In genomic region chr4:128061566-128062536, GRCh38 we compare ENCODE assay signal across 1 cellular context.
TF ChIP-seq lines count a peak whose summit lies in the region.

No MANE protein-coding gene starts in this region.

TF ChIP-seq in HepG2, 621 proteins besides CTCF, POLR2A, EP300 and RAD21 (continued from another document and continues in another):
- TF ChIP-seq ZSCAN9 (CRISPR knock-in tag; IDR thresholded peaks at IDR 0.05; ENCODE audit: borderline replicate concordance) (no peak), ZMYM4 (CRISPR knock-in tag; IDR thresholded peaks at IDR 0.05) (peak; percentile 67; the same call in 1 of the 2 replicates), HIVEP1 (CRISPR knock-in tag; IDR thresholded peaks at IDR 0.05) (0 out of 2 replicates have a peak, but pooled peaks have one; percentile 48), KLF6 (CRISPR knock-in tag; IDR thresholded peaks at IDR 0.05) (no peak), SALL1 (CRISPR knock-in tag; IDR thresholded peaks at IDR 0.05) (peak; percentile 38; the same call in 1 of the 2 replicates), TBX2 (CRISPR knock-in tag; IDR thresholded peaks at IDR 0.05; ENCODE audit: borderline replicate concordance) (peak; percentile 30; the same call in 1 of the 2 replicates), ZNF709 (CRISPR knock-in tag; IDR thresholded peaks at IDR 0.05) (peak; percentile 36), ZNF441 (CRISPR knock-in tag; IDR thresholded peaks at IDR 0.05; ENCODE audit: borderline replicate concordance) (peak; percentile 19; the same call in 1 of the 2 replicates), MTERF4 (CRISPR knock-in tag; IDR thresholded peaks at IDR 0.05) (0 out of 2 replicates have a peak, but pooled peaks have one; percentile 32), MED8 (CRISPR knock-in tag; IDR thresholded peaks at IDR 0.05; ENCODE audit: insufficient replicate concordance) (peak; percentile 16), ELF4 (CRISPR knock-in tag; IDR thresholded peaks at IDR 0.05; ENCODE audit: borderline replicate concordance) (no peak), MAX (IDR thresholded peaks at IDR 0.05) (peak; percentile 49; the same call in 1 of the 2 replicates), ZNF136 (CRISPR knock-in tag; IDR thresholded peaks at IDR 0.05; ENCODE audit: low read depth) (no peak), ZNF780A (CRISPR knock-in tag; IDR thresholded peaks at IDR 0.05) (no peak), ATRX (CRISPR knock-in tag; IDR thresholded peaks at IDR 0.05; ENCODE audit: borderline replicate concordance) (no peak), RAD51 (IDR thresholded peaks at IDR 0.05; ENCODE audit: borderline replicate concordance) (no peak), ZFP91 (CRISPR knock-in tag; IDR thresholded peaks at IDR 0.05; ENCODE audit: borderline replicate concordance) (0 out of 2 replicates have a peak, but pooled peaks have one; percentile 44), AHR (CRISPR knock-in tag; IDR thresholded peaks at IDR 0.05) (0 out of 2 replicates have a peak, but pooled peaks have one; percentile 40), ZNF567 (CRISPR knock-in tag; IDR thresholded peaks at IDR 0.05; ENCODE audit: borderline replicate concordance) (0 out of 2 replicates have a peak, but pooled peaks have one; percentile 12), ZEB1 (IDR thresholded peaks at IDR 0.05; ENCODE audit: insufficient replicate concordance, low read depth) (peak; percentile 49), GABPA (IDR thresholded peaks at IDR 0.05; ENCODE audit: low read depth, low read length) (peak; percentile 5; the same call in 1 of the 2 replicates), GABPA (CRISPR knock-in tag; IDR thresholded peaks at IDR 0.05; ENCODE audit: low read depth) (no peak), NFE2L1 (CRISPR knock-in tag; IDR thresholded peaks at IDR 0.05; ENCODE audit: borderline replicate concordance) (no peak), MYC (CRISPR knock-in tag; IDR thresholded peaks at IDR 0.05; ENCODE audit: borderline replicate concordance) (peak; percentile 56; the same call in 1 of the 2 replicates), NFE2 (CRISPR knock-in tag; IDR thresholded peaks at IDR 0.05) (no peak), ARID3A (IDR thresholded peaks at IDR 0.05; ENCODE audit: low read depth, low read length) (no peak), ZNF230 (CRISPR knock-in tag; IDR thresholded peaks at IDR 0.05) (no peak), ZNF274 (CRISPR knock-in tag; IDR thresholded peaks at IDR 0.05) (peak; percentile 26; the same call in 1 of the 2 replicates), KMT2A (CRISPR knock-in tag; IDR thresholded peaks at IDR 0.05) (peak; percentile 75; the same call in 1 of the 2 replicates), NFATC3 (CRISPR knock-in tag; IDR thresholded peaks at IDR 0.05) (no peak), ZNF501 (CRISPR knock-in tag; IDR thresholded peaks at IDR 0.05) (peak; percentile 70; the same call in 1 of the 2 replicates), ZBTB38 (CRISPR knock-in tag; IDR thresholded peaks at IDR 0.05) (0 out of 2 replicates have a peak, but pooled peaks have one; percentile 31), GABPB1 (CRISPR knock-in tag; IDR thresholded peaks at IDR 0.05) (peak; percentile 61; the same call in 1 of the 2 replicates), HDAC1 (CRISPR knock-in tag; IDR thresholded peaks at IDR 0.05) (peak; percentile 74), ZC3H13 (CRISPR knock-in tag; IDR thresholded peaks at IDR 0.05) (no peak), MAZ (IDR thresholded peaks at IDR 0.05; ENCODE audit: borderline replicate concordance, low read depth, low read length) (no peak), MAZ (CRISPR knock-in tag; IDR thresholded peaks at IDR 0.05; ENCODE audit: low read depth) (no peak), ASH2L (IDR thresholded peaks at IDR 0.05; ENCODE audit: insufficient read length, low read depth, low read length) (peak; percentile 56), RXRA (CRISPR knock-in tag; IDR thresholded peaks at IDR 0.05) (0 out of 2 replicates have a peak, but pooled peaks have one; percentile 14)
- TF ChIP-seq, protein P1, sequence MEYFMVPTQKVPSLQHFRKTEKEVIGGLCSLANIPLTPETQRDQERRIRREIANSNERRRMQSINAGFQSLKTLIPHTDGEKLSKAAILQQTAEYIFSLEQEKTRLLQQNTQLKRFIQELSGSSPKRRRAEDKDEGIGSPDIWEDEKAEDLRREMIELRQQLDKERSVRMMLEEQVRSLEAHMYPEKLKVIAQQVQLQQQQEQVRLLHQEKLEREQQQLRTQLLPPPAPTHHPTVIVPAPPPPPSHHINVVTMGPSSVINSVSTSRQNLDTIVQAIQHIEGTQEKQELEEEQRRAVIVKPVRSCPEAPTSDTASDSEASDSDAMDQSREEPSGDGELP (IDR thresholded peaks at IDR 0.05; ENCODE audit: borderline replicate concordance, low read depth), result peak; percentile 19; the same call in 1 of the 2 replicates
- TF ChIP-seq, protein P2, sequence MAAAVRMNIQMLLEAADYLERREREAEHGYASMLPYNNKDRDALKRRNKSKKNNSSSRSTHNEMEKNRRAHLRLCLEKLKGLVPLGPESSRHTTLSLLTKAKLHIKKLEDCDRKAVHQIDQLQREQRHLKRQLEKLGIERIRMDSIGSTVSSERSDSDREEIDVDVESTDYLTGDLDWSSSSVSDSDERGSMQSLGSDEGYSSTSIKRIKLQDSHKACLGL (CRISPR knock-in tag; IDR thresholded peaks at IDR 0.05), result peak; percentile 58; the same call in 1 of the 2 replicates
- TF ChIP-seq, protein P3, sequence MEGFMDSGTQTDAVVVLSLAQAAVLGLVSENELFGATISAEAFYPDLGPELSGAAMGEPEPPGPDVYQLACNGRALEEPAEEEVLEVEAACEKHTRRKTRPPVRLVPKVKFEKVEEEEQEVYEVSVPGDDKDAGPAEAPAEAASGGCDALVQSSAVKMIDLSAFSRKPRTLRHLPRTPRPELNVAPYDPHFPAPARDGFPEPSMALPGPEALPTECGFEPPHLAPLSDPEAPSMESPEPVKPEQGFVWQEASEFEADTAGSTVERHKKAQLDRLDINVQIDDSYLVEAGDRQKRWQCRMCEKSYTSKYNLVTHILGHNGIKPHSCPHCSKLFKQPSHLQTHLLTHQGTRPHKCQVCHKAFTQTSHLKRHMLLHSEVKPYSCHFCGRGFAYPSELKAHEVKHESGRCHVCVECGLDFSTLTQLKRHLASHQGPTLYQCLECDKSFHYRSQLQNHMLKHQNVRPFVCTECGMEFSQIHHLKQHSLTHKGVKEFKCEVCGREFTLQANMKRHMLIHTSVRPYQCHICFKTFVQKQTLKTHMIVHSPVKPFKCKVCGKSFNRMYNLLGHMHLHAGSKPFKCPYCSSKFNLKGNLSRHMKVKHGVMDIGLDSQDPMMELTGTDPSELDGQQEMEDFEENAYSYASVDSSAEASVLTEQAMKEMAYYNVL (CRISPR knock-in tag; IDR thresholded peaks at IDR 0.05; ENCODE audit: borderline replicate concordance), result peak; percentile 31; the same call in 1 of the 2 replicates
- TF ChIP-seq, protein P4, sequence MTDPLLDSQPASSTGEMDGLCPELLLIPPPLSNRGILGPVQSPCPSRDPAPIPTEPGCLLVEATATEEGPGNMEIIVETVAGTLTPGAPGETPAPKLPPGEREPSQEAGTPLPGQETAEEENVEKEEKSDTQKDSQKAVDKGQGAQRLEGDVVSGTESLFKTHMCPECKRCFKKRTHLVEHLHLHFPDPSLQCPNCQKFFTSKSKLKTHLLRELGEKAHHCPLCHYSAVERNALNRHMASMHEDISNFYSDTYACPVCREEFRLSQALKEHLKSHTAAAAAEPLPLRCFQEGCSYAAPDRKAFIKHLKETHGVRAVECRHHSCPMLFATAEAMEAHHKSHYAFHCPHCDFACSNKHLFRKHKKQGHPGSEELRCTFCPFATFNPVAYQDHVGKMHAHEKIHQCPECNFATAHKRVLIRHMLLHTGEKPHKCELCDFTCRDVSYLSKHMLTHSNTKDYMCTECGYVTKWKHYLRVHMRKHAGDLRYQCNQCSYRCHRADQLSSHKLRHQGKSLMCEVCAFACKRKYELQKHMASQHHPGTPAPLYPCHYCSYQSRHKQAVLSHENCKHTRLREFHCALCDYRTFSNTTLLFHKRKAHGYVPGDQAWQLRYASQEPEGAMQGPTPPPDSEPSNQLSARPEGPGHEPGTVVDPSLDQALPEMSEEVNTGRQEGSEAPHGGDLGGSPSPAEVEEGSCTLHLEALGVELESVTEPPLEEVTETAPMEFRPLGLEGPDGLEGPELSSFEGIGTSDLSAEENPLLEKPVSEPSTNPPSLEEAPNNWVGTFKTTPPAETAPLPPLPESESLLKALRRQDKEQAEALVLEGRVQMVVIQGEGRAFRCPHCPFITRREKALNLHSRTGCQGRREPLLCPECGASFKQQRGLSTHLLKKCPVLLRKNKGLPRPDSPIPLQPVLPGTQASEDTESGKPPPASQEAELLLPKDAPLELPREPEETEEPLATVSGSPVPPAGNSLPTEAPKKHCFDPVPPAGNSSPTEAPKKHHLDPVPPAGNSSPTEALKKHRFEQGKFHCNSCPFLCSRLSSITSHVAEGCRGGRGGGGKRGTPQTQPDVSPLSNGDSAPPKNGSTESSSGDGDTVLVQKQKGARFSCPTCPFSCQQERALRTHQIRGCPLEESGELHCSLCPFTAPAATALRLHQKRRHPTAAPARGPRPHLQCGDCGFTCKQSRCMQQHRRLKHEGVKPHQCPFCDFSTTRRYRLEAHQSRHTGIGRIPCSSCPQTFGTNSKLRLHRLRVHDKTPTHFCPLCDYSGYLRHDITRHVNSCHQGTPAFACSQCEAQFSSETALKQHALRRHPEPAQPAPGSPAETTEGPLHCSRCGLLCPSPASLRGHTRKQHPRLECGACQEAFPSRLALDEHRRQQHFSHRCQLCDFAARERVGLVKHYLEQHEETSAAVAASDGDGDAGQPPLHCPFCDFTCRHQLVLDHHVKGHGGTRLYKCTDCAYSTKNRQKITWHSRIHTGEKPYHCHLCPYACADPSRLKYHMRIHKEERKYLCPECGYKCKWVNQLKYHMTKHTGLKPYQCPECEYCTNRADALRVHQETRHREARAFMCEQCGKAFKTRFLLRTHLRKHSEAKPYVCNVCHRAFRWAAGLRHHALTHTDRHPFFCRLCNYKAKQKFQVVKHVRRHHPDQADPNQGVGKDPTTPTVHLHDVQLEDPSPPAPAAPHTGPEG (CRISPR knock-in tag; IDR thresholded peaks at IDR 0.05), result 0 out of 2 replicates have a peak, but pooled peaks have one; percentile 54
- TF ChIP-seq, protein P5, sequence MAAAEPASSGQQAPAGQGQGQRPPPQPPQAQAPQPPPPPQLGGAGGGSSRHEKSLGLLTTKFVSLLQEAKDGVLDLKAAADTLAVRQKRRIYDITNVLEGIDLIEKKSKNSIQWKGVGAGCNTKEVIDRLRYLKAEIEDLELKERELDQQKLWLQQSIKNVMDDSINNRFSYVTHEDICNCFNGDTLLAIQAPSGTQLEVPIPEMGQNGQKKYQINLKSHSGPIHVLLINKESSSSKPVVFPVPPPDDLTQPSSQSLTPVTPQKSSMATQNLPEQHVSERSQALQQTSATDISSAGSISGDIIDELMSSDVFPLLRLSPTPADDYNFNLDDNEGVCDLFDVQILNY (CRISPR knock-in tag; conservative IDR thresholded peaks at IDR 0.05), result no peak
- TF ChIP-seq, protein P6, sequence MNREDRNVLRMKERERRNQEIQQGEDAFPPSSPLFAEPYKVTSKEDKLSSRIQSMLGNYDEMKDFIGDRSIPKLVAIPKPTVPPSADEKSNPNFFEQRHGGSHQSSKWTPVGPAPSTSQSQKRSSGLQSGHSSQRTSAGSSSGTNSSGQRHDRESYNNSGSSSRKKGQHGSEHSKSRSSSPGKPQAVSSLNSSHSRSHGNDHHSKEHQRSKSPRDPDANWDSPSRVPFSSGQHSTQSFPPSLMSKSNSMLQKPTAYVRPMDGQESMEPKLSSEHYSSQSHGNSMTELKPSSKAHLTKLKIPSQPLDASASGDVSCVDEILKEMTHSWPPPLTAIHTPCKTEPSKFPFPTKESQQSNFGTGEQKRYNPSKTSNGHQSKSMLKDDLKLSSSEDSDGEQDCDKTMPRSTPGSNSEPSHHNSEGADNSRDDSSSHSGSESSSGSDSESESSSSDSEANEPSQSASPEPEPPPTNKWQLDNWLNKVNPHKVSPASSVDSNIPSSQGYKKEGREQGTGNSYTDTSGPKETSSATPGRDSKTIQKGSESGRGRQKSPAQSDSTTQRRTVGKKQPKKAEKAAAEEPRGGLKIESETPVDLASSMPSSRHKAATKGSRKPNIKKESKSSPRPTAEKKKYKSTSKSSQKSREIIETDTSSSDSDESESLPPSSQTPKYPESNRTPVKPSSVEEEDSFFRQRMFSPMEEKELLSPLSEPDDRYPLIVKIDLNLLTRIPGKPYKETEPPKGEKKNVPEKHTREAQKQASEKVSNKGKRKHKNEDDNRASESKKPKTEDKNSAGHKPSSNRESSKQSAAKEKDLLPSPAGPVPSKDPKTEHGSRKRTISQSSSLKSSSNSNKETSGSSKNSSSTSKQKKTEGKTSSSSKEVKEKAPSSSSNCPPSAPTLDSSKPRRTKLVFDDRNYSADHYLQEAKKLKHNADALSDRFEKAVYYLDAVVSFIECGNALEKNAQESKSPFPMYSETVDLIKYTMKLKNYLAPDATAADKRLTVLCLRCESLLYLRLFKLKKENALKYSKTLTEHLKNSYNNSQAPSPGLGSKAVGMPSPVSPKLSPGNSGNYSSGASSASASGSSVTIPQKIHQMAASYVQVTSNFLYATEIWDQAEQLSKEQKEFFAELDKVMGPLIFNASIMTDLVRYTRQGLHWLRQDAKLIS (CRISPR knock-in tag; IDR thresholded peaks at IDR 0.05), result no peak
